ENCODE assay signal across 8 cellular contexts in genomic region chr1:161045749-161046573, GRCh38. TPM values are rescaled to one million over a fixed set of nuclear protein-coding genes. Genes with fewer than 3 reads are reported as not detected.
A peak's percentile ranks its signal among the peaks of the same experiment; 100 is the strongest.
DNase-seq lines count a peak whose midpoint lies in the region; ATAC-seq and TF ChIP-seq lines count a peak whose summit lies in the region.

Gene USF1 (minus strand): TSS chr1:161045977. CDS start chr1:161043275, 2,702 bp downstream.

- WGBS in spleen, 5 donors: 0 to 1% (median 0%) methylated on average over 29 of the region's 29 CpGs

- no peaks in the 10 kb centered on the region for H3K27me3 ChIP-seq in spleen (replicated peaks in 1 of 7)

- POLR2A ChIA-PET in AG04449 (lab: Yijun Ruan, JAX) (interaction anchor here (0.6 to 1.9 kb wide), 11 partner anchors 8 to 107 kb away, joined by 3 to 11 read pairs (median 4); partner anchors contain the start of genes DEDD, F11R, KLHDC9 and NECTIN4), WTC11 (lab: Charles Lee) (interaction anchor here (0.5 to 3.0 kb wide), 9 partner anchors 23 to 86 kb away, joined by 3 to 24 read pairs (median 7); partner anchors contain the start of genes ARHGAP30, DEDD, F11R and NIT1)

- H3K9me3 Mint-ChIP-seq in WTC11: peaks cover 26% of the 10 kb centered on the region

- CTCF ChIA-PET in AG04449 (lab: Yijun Ruan, JAX) (interaction anchor here (0.9 to 9.8 kb wide), 15 partner anchors 9 to 93 kb away, joined by 3 to 107 read pairs (median 4); partner anchors contain the start of genes DEDD, F11R and KLHDC9), WTC11 (lab: Charles Lee) (interaction anchor here (0.8 to 2.7 kb wide), 13 partner anchors 9 to 266 kb away, joined by 3 to 26 read pairs (median 6); partner anchors contain the start of genes ADAMTS4, F11R, ITLN2 and KLHDC9)

- H3K4me3 Mint-ChIP-seq in WTC11: peak within 1 kb of the TSS; percentile 97

- H3K4me1 ChIP-seq in spleen: peaks cover 20 to 86% (median 50%) of the 10 kb centered on the region in 6 donors

- peaks cover 24% of the 10 kb centered on the region for H3K4me1 Mint-ChIP-seq in WTC11

- H3K36me3 Mint-ChIP-seq in WTC11: peaks cover 40% of the 10 kb centered on the region

- TF ChIP-seq CTCF in AG04449 (IDR thresholded peaks at IDR 0.05; ENCODE audit: insufficient read depth, low read length, missing control alignments) (no peak), WTC11 (IDR thresholded peaks at IDR 0.05) (no peak), cardiac fibroblast (IDR thresholded peaks at IDR 0.05; ENCODE audit: low read depth, low read length) (no peak), spleen (IDR thresholded peaks at IDR 0.05 in 8 of 11, conservative IDR thresholded peaks at IDR 0.05 in 3 of 11) (peak in 1 of 11 experiments; percentile 15)

- peak within 1 kb of the TSS; percentile 93 to 99 (median 98) for H3K27ac ChIP-seq in spleen

- intact Hi-C loops in spleen (cut with DNase I; ENCODE audit: low total_unique reads): loop anchor here (10.0 kb wide), 1 partner anchor 49 kb away; the partner anchor contains the start of gene KLHDC9

- H3K36me3 ChIP-seq in spleen: peaks cover 7 to 68% (median 56%) of the 10 kb centered on the region in 6 donors

- H3K9me3 ChIP-seq in spleen: no peaks in the 10 kb centered on the region

- peak; percentile 68 for ATAC-seq in GM18909 (IDR thresholded peaks at IDR 0.05; ENCODE audit: poor library complexity, unreplicated experiment)
- peak; percentile 59 for ATAC-seq in HG03175 (IDR thresholded peaks at IDR 0.05; ENCODE audit: unreplicated experiment)
- peak; percentile 77 for ATAC-seq in WTC11

- TF ChIP-seq POLR2A in spleen (IDR thresholded peaks at IDR 0.05): peak; percentile 59 to 71 (median 61)

- peak within 1 kb of the TSS; percentile 100 for H3K27ac Mint-ChIP-seq in WTC11

- H3K4me3 ChIP-seq in AG04449 (ENCODE audit: low read depth, low read length) (peak within 1 kb of the TSS; percentile 90), cardiac fibroblast (replicated peaks in 1 of 2; ENCODE audit: low read depth in 2 of 2, low read length in 2 of 2) (peak within 1 kb of the TSS; percentile 67 to 83), spleen (peak within 1 kb of the TSS; percentile 70 to 98 (median 94))

- H3K27me3 Mint-ChIP-seq in WTC11 (ENCODE audit: low read depth): peaks cover 38% of the 10 kb centered on the region

- DNase-seq in AG04449 (ENCODE audit: low read depth, low spot score) (peak; percentile 63), NCI-H226 (peak; percentile 93), WTC11 (ENCODE audit: low spot score) (peak; percentile 92), cardiac fibroblast (ENCODE audit: low read depth in 2 of 2) (peak; percentile 97), inferior parietal cortex (ENCODE audit: extremely low spot score) (peak; percentile 98), spleen (peak; percentile 96)

TF ChIP-seq in WTC11, 78 proteins besides CTCF, POLR2A, EP300 and RAD21:
- TF ChIP-seq SMAD3 (CRISPR knock-in tag; IDR thresholded peaks at IDR 0.05; ENCODE audit: borderline replicate concordance): peak; percentile 80; the same call in 1 of the 2 replicates
- no peak for TF ChIP-seq TEAD1 (CRISPR knock-in tag; IDR thresholded peaks at IDR 0.05)
- no peak for TF ChIP-seq ZNF219 (CRISPR knock-in tag; IDR thresholded peaks at IDR 0.05; ENCODE audit: borderline replicate concordance)
- TF ChIP-seq EMX1 (CRISPR knock-in tag; IDR thresholded peaks at IDR 0.05): 0 out of 2 replicates have a peak, but pooled peaks have one; percentile 45
- TF ChIP-seq ZNF396 (CRISPR knock-in tag; IDR thresholded peaks at IDR 0.05; ENCODE audit: borderline replicate concordance): peak; percentile 70; the same call in 1 of the 2 replicates
- no peak for TF ChIP-seq E2F1 (CRISPR knock-in tag; IDR thresholded peaks at IDR 0.05)
- TF ChIP-seq MYBL2 (CRISPR knock-in tag; IDR thresholded peaks at IDR 0.05): no peak
- TF ChIP-seq ERG (CRISPR knock-in tag; IDR thresholded peaks at IDR 0.05): peak; percentile 25; the same call in 1 of the 2 replicates
- TF ChIP-seq MXD4 (CRISPR knock-in tag; IDR thresholded peaks at IDR 0.05; ENCODE audit: borderline replicate concordance): no peak
- peak; percentile 39; the same call in 1 of the 2 replicates for TF ChIP-seq ETV6 (CRISPR knock-in tag; IDR thresholded peaks at IDR 0.05)
- TF ChIP-seq CBFB (CRISPR knock-in tag; IDR thresholded peaks at IDR 0.05; ENCODE audit: low read depth): no peak
- TF ChIP-seq ZNF232 (CRISPR knock-in tag; IDR thresholded peaks at IDR 0.05): peak; percentile 48; the same call in 1 of the 2 replicates
- no peak for TF ChIP-seq ZNF671 (CRISPR knock-in tag; IDR thresholded peaks at IDR 0.05)
- peak; percentile 57; the same call in 1 of the 2 replicates for TF ChIP-seq FOXP4 (CRISPR knock-in tag; IDR thresholded peaks at IDR 0.05)
- peak; percentile 13; the same call in 1 of the 2 replicates for TF ChIP-seq GABPB1 (CRISPR knock-in tag; IDR thresholded peaks at IDR 0.05)
- no peak for TF ChIP-seq ZNF416 (CRISPR knock-in tag; IDR thresholded peaks at IDR 0.05)
- TF ChIP-seq SP1 (CRISPR knock-in tag; conservative IDR thresholded peaks at IDR 0.05): peak; percentile 94
- TF ChIP-seq MAX (CRISPR knock-in tag; IDR thresholded peaks at IDR 0.05): peak; percentile 56
- 0 out of 2 replicates have a peak, but pooled peaks have one; percentile 46 for TF ChIP-seq ZSCAN18 (CRISPR knock-in tag; IDR thresholded peaks at IDR 0.05)
- TF ChIP-seq NFE2L1 (CRISPR knock-in tag; IDR thresholded peaks at IDR 0.05): 0 out of 2 replicates have a peak, but pooled peaks have one; percentile 17
- 0 out of 2 replicates have a peak, but pooled peaks have one; percentile 17 for TF ChIP-seq PRRX2 (CRISPR knock-in tag; IDR thresholded peaks at IDR 0.05)

RNA-seq across cellular contexts. Expression of gene USF1, which starts in this region (rescaled TPM):
- total RNA-seq in WTC11 (2021) (55.9 to 65.6 TPM (median 57.8 TPM) in 3 replicates), spleen (100 to 1,000 TPM; 113 to 158 (median 123) TPM)
- 100 to 1,000 TPM; 132 to 339 (median 228) TPM for polyA plus RNA-seq in spleen

Comparison
In these comparisons a context has a peak if more than half of its experiments do, and no peak if none do; other contexts are left out.
1. Peak in every context shown above with its lines: DNase-seq, ATAC-seq, H3K4me3 ChIP-seq and H3K27ac ChIP-seq.